In genomic region chr17:1561420-1562177, GRCh38 we compare ENCODE assay signal across 8 cellular contexts. TPM values are rescaled to one million over a fixed set of nuclear protein-coding genes. Genes with fewer than 3 reads are reported as not detected.
DNase-seq lines count a peak whose midpoint lies in the region; ATAC-seq and TF ChIP-seq lines count a peak whose summit lies in the region.

No MANE protein-coding gene starts in this region.

- H3K27ac Mint-ChIP-seq in chondrocyte (ENCODE audit: unreplicated experiment), result peak overlapping the region; percentile 90

- H3K4me3 ChIP-seq in GM12865 (ENCODE audit: low read depth, low read length), result peak overlapping the region; percentile 78
- H3K4me3 ChIP-seq in lower leg skin (ENCODE audit: low read depth, poor library complexity, severe bottlenecking), result peak overlapping the region; percentile 76

- ATAC-seq in HG03108 (IDR thresholded peaks at IDR 0.05; ENCODE audit: unreplicated experiment) (peak; percentile 7), GM18861 (IDR thresholded peaks at IDR 0.05; ENCODE audit: unreplicated experiment) (no peak)
- ATAC-seq in stimulated activated naive CD8-positive, alpha-beta T cell treated with anti-CD3 and anti-CD28 coated beads, Interleukin-15, Interleukin-2, amounts not matched to agents 100 U/mL and 50 U/mL, for 24 hours, result peak; percentile 24

- no peaks in the 10 kb centered on the region for H3K9me3 Mint-ChIP-seq in chondrocyte (ENCODE audit: low read depth)

- no peak for TF ChIP-seq POLR2A in lower leg skin (IDR thresholded peaks at IDR 0.05)

- 7 to 8% methylated on average over 30 to 37 of the region's 47 CpGs for WGBS in lower leg skin, 2 donors

- H3K36me3 Mint-ChIP-seq in chondrocyte (ENCODE audit: low read depth), result peaks cover 5% of the 10 kb centered on the region

- intact Hi-C loops in lower leg skin (cut with DNase I; ENCODE audit: low total_unique reads), result no loop called here

- peaks cover 27% of the 10 kb centered on the region for H3K4me1 Mint-ChIP-seq in chondrocyte (ENCODE audit: low read depth)

- DNase-seq in GM12865 (ENCODE audit: low read depth), result peak; percentile 48
- peak; percentile 39 for DNase-seq in UCSD-AML1 (lab: John Stamatoyannopoulos, UW; ENCODE audit: unreplicated experiment)
- no peak for DNase-seq in chondrocyte (ENCODE audit: low spot score)
- DNase-seq in lower leg skin (ENCODE audit: low spot score in 2 of 2), result no peak
- peak; percentile 61 for DNase-seq in stimulated activated naive CD8-positive, alpha-beta T cell treated with anti-CD3 and anti-CD28 coated beads, Interleukin-15, Interleukin-2, amounts not matched to agents 100 U/mL and 50 U/mL, for 24 hours
- DNase-seq in AML-193 (lab: John Stamatoyannopoulos, UW), result no peak

- peak; percentile 26 for TF ChIP-seq CTCF in GM12865 (IDR thresholded peaks at IDR 0.05; ENCODE audit: insufficient read depth, low read depth, low read length, missing control alignments)
- peak; percentile 70 for TF ChIP-seq CTCF in chondrocyte (IDR thresholded peaks at IDR 0.05)
- TF ChIP-seq CTCF in lower leg skin (IDR thresholded peaks at IDR 0.05), result no peak

- no peaks in the 10 kb centered on the region for H3K27me3 Mint-ChIP-seq in chondrocyte (ENCODE audit: low read depth)

- peak overlapping the region; percentile 81 for H3K4me3 Mint-ChIP-seq in chondrocyte (ENCODE audit: unreplicated experiment)

RNA-seq across cellular contexts. Expression of gene PITPNA, which starts 1.0 kb away (rescaled TPM):
- total RNA-seq in chondrocyte (60.7 to 69.1 TPM (median 68.2 TPM) in 3 replicates), lower leg skin (10 to 100 TPM; 45.0 to 53.1 (median 45.2) TPM)

RNA-seq across cellular contexts. Expression of gene INPP5K, which starts 45.2 kb away (rescaled TPM):
- total RNA-seq in chondrocyte, result 30.2 to 35.3 TPM (median 34.3 TPM) in 3 replicates
- total RNA-seq in lower leg skin, result 100 to 1,000 TPM; 101 to 172 (median 134) TPM

Comparison
In these comparisons a context has a peak if more than half of its experiments do, and no peak if none do; other contexts are left out.
1. DNase-seq: peak in GM12865 (single experiment), UCSD-AML1 (single experiment) and stimulated activated naive CD8-positive, alpha-beta T cell treated with anti-CD3 and anti-CD28 coated beads, Interleukin-15, Interleukin-2, amounts not matched to agents 100 U/mL and 50 U/mL, for 24 hours (single experiment); none in chondrocyte (single experiment), lower leg skin (0 of 2) and AML-193 (0 of 2).
2. CTCF ChIP-seq: peak in GM12865 (single experiment) and chondrocyte (single experiment); none in lower leg skin (0 of 3).